ENCODE assay signal across 12 cellular contexts in the genomic region with DNA sequence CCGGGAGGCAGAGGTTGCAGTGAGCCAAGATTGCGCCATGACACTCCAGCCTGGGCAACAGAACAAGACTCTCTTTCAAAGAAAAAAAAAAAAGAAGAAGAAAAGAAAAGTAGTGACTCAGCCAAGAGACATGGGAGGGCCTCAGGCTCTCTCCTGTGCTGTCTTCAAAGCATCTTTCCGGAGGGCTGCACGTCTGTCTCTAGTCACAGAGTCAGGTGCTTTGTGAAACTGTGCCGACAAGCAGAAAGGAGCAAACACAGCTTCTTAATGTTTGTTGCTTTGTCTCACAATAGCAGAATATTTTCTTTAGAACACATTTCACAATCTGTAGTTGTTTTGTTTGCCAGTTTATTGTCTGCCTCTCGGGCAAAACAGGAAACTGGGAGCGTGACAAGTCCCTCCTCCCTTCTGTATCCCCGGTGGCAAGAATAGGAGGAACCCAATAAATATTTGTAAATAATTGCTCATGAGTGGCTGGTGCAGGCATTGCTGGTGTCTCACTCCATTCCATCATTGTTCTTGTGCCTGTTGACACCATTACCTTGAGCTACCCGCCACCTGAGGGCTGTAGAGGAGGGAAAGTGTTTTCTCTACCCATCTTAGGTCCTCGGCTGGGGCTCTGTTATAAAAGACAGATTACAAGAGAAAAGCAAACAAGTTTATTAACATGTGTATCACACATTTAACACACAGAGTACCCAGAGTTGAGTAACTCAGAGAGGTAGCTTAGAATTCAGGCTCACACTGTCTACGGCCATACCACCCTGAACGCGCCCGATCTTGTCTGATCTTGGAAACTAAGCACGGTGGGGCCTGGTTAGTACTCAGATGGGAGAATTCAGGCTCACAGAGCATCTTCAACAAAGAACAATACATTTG. TPM values are rescaled to one million over a fixed set of nuclear protein-coding genes. Genes with fewer than 3 reads are reported as not detected.
A peak's percentile ranks its signal among the peaks of the same experiment; 100 is the strongest.
DNase-seq lines count a peak whose midpoint lies in the region; ATAC-seq lines count a peak whose summit lies in the region.
"Had no signal": no experiment of that assay in that cellular context is flagged by ENCODE, and none has a peak within 500 bp of the region (broad histone marks: within the 10 kb centered on the region; RNA-seq: fewer than 3 reads in every experiment).

No MANE protein-coding gene starts in this region.

- peak overlapping the region; percentile 29 for H3K27ac Mint-ChIP-seq in activated T-helper 1 cell treated with anti-CD3 and anti-CD28 coated beads, Interleukin-12 subunit alpha, Interleukin-12 subunit beta, Interleukin-2, Interleukin-4 antibody, amounts not matched to agents 30 ng/mL and 10 ng/mL and 1 ng/mL, durations not matched to agents 14 hours and 24 hours and 36 hours

- ATAC-seq in left ventricle myocardium superior = no peak

- peaks cover 7% of the 10 kb centered on the region for H3K4me1 Mint-ChIP-seq in activated T-helper 1 cell treated with anti-CD3 and anti-CD28 coated beads, Interleukin-12 subunit alpha, Interleukin-12 subunit beta, Interleukin-2, Interleukin-4 antibody, amounts not matched to agents 30 ng/mL and 10 ng/mL and 1 ng/mL, durations not matched to agents 14 hours and 24 hours and 36 hours (ENCODE audit: low read depth)

- no peak overlapping the region for H3K4me3 Mint-ChIP-seq in activated T-helper 1 cell treated with anti-CD3 and anti-CD28 coated beads, Interleukin-12 subunit alpha, Interleukin-12 subunit beta, Interleukin-2, Interleukin-4 antibody, amounts not matched to agents 30 ng/mL and 10 ng/mL and 1 ng/mL, durations not matched to agents 14 hours and 24 hours and 36 hours

- H3K36me3 Mint-ChIP-seq in activated T-helper 1 cell treated with anti-CD3 and anti-CD28 coated beads, Interleukin-12 subunit alpha, Interleukin-12 subunit beta, Interleukin-2, Interleukin-4 antibody, amounts not matched to agents 30 ng/mL and 10 ng/mL and 1 ng/mL, durations not matched to agents 14 hours and 24 hours and 36 hours (ENCODE audit: low read depth) = no peaks in the 10 kb centered on the region

- intact Hi-C loops in activated T-helper 1 cell treated with anti-CD3 and anti-CD28 coated beads, Interleukin-12 subunit alpha, Interleukin-12 subunit beta, Interleukin-2, Interleukin-4 antibody, amounts not matched to agents 30 ng/mL and 10 ng/mL and 1 ng/mL, durations not matched to agents 14 hours and 24 hours and 36 hours (cut with micrococcal nuclease) = no loop called here
- intact Hi-C loops in left ventricle myocardium superior (cut with micrococcal nuclease) = no loop called here

- DNase-seq in CD1c-positive myeloid dendritic cell (ENCODE audit: extremely low spot score) = peak; percentile 79
- DNase-seq in HT1080 (ENCODE audit: low read depth) = peak; percentile 63
- DNase-seq in activated T-helper 1 cell treated with anti-CD3 and anti-CD28 coated beads, Interleukin-12 subunit alpha, Interleukin-12 subunit beta, Interleukin-2, Interleukin-4 antibody, amounts not matched to agents 30 ng/mL and 10 ng/mL and 1 ng/mL, durations not matched to agents 14 hours and 24 hours and 36 hours (ENCODE audit: low spot score) = no peak
- DNase-seq in kidney tubule cell (ENCODE audit: low spot score) = peak; percentile 39
- no peak for DNase-seq in SW 1271 (lab: John Stamatoyannopoulos, UW)
- no peak for DNase-seq in left ventricle myocardium superior
- DNase-seq in retina = no peak
- no peak for DNase-seq in NCI-H2107 (lab: John Stamatoyannopoulos, UW)
- DNase-seq: effector CD4-positive, alpha-beta T cell; lower lobe of right lung; NCI-H69; transverse colon had no signal

- H3K27me3 Mint-ChIP-seq in activated T-helper 1 cell treated with anti-CD3 and anti-CD28 coated beads, Interleukin-12 subunit alpha, Interleukin-12 subunit beta, Interleukin-2, Interleukin-4 antibody, amounts not matched to agents 30 ng/mL and 10 ng/mL and 1 ng/mL, durations not matched to agents 14 hours and 24 hours and 36 hours (ENCODE audit: insufficient read depth) = peaks cover 10% of the 10 kb centered on the region

- no peaks in the 10 kb centered on the region for H3K9me3 Mint-ChIP-seq in activated T-helper 1 cell treated with anti-CD3 and anti-CD28 coated beads, Interleukin-12 subunit alpha, Interleukin-12 subunit beta, Interleukin-2, Interleukin-4 antibody, amounts not matched to agents 30 ng/mL and 10 ng/mL and 1 ng/mL, durations not matched to agents 14 hours and 24 hours and 36 hours

RNA-seq across cellular contexts. Expression of a gene that starts 5.5 kb away (rescaled TPM):
- total RNA-seq in HT1080 (2014; rRNA removed; shearing (Covaris generic)) = not detected in 2 replicates
- polyA plus RNA-seq in HT1080 (2015; cell fraction: cytosol; rRNA removed) = not detected in 2 replicates
- not detected in 2 replicates for polyA plus RNA-seq in HT1080 (2015; cell fraction: nucleus; rRNA removed)
- not detected in 2 replicates for total RNA-seq in activated T-helper 1 cell treated with anti-CD3 and anti-CD28 coated beads, Interleukin-12 subunit alpha, Interleukin-12 subunit beta, Interleukin-2, Interleukin-4 antibody, amounts not matched to agents 30 ng/mL and 10 ng/mL and 1 ng/mL, durations not matched to agents 14 hours and 24 hours and 36 hours
- total RNA-seq in left ventricle myocardium superior = not detected
- total RNA-seq: lower lobe of right lung, transverse colon had no signal

RNA-seq across cellular contexts. Expression of a gene that starts 16.8 kb away (rescaled TPM):
- 0.10 TPM in 1 of 2 replicates, not detected in the other for total RNA-seq in HT1080 (2014; rRNA removed; shearing (Covaris generic))
- polyA plus RNA-seq in HT1080 (2015; cell fraction: cytosol; rRNA removed) = 0.05 TPM in 1 of 2 replicates, not detected in the other
- 0.08 and 0.38 TPM in 2 replicates for polyA plus RNA-seq in HT1080 (2015; cell fraction: nucleus; rRNA removed)
- total RNA-seq in activated T-helper 1 cell treated with anti-CD3 and anti-CD28 coated beads, Interleukin-12 subunit alpha, Interleukin-12 subunit beta, Interleukin-2, Interleukin-4 antibody, amounts not matched to agents 30 ng/mL and 10 ng/mL and 1 ng/mL, durations not matched to agents 14 hours and 24 hours and 36 hours = not detected in 2 replicates
- not detected for total RNA-seq in left ventricle myocardium superior

RNA-seq across cellular contexts. Expression of a gene that starts 29.0 kb away (rescaled TPM):
- 78.2 and 312 TPM in 2 replicates for total RNA-seq in HT1080 (2014; rRNA removed; shearing (Covaris generic))
- 402 and 484 TPM in 2 replicates for polyA plus RNA-seq in HT1080 (2015; cell fraction: cytosol; rRNA removed)
- 465 and 478 TPM in 2 replicates for polyA plus RNA-seq in HT1080 (2015; cell fraction: nucleus; rRNA removed)
- total RNA-seq in activated T-helper 1 cell treated with anti-CD3 and anti-CD28 coated beads, Interleukin-12 subunit alpha, Interleukin-12 subunit beta, Interleukin-2, Interleukin-4 antibody, amounts not matched to agents 30 ng/mL and 10 ng/mL and 1 ng/mL, durations not matched to agents 14 hours and 24 hours and 36 hours = 876 and 893 TPM in 2 replicates
- total RNA-seq in left ventricle myocardium superior = 1,209 TPM

Comparison
In these comparisons a context has a peak if more than half of its experiments do, and no peak if none do; other contexts are left out.
1. DNase-seq: peak in CD1c-positive myeloid dendritic cell (single experiment), HT1080 (single experiment) and kidney tubule cell (single experiment); none in activated T-helper 1 cell treated with anti-CD3 and anti-CD28 coated beads, Interleukin-12 subunit alpha, Interleukin-12 subunit beta, Interleukin-2, Interleukin-4 antibody, amounts not matched to agents 30 ng/mL and 10 ng/mL and 1 ng/mL, durations not matched to agents 14 hours and 24 hours and 36 hours (single experiment), SW 1271 (0 of 2), left ventricle myocardium superior (single experiment), retina (single experiment) and NCI-H2107 (single experiment).